Comparison of ENCODE assay signal across 1 cellular context in genomic region chr7:106071356-106071998, GRCh38.
TF ChIP-seq lines count a peak whose summit lies in the region.

No MANE protein-coding gene starts in this region.

TF ChIP-seq in HepG2, 621 proteins besides CTCF, POLR2A, EP300 and RAD21 (continued from another document and continues in another):
- TF ChIP-seq ZNF687 (CRISPR knock-in tag; IDR thresholded peaks at IDR 0.05) (peak; percentile 42), HNRNPUL1 (IDR thresholded peaks at IDR 0.05; ENCODE audit: low read depth, low read length) (no peak), ZNF746 (CRISPR knock-in tag; IDR thresholded peaks at IDR 0.05) (0 out of 2 replicates have a peak, but pooled peaks have one; percentile 20), NR1H2 (CRISPR knock-in tag; IDR thresholded peaks at IDR 0.05; ENCODE audit: borderline replicate concordance, low read depth) (no peak), ZFP1 (CRISPR knock-in tag; IDR thresholded peaks at IDR 0.05) (no peak), BRCA1 (CRISPR knock-in tag; IDR thresholded peaks at IDR 0.05) (no peak), ZBTB1 (CRISPR knock-in tag; IDR thresholded peaks at IDR 0.05; ENCODE audit: borderline replicate concordance) (no peak), ZNF879 (CRISPR knock-in tag; IDR thresholded peaks at IDR 0.05) (no peak), PITX1 (CRISPR knock-in tag; IDR thresholded peaks at IDR 0.05) (no peak), ZBTB38 (CRISPR knock-in tag; IDR thresholded peaks at IDR 0.05) (no peak), ZNF225 (CRISPR knock-in tag; IDR thresholded peaks at IDR 0.05) (no peak), ZNF501 (CRISPR knock-in tag; IDR thresholded peaks at IDR 0.05) (no peak), MLLT10 (CRISPR knock-in tag; IDR thresholded peaks at IDR 0.05) (no peak), TCF7L2 (IDR thresholded peaks at IDR 0.05; ENCODE audit: low read depth, low read length) (no peak), ZNF703 (CRISPR knock-in tag; IDR thresholded peaks at IDR 0.05; ENCODE audit: borderline replicate concordance) (no peak), ZNF451 (CRISPR knock-in tag; IDR thresholded peaks at IDR 0.05) (no peak), SMAD9 (CRISPR knock-in tag; IDR thresholded peaks at IDR 0.05) (no peak), EED (CRISPR knock-in tag; IDR thresholded peaks at IDR 0.05) (no peak), TSC22D2 (CRISPR knock-in tag; IDR thresholded peaks at IDR 0.05; ENCODE audit: borderline replicate concordance) (no peak), ONECUT2 (CRISPR knock-in tag; IDR thresholded peaks at IDR 0.05) (no peak), ZBTB33 (CRISPR knock-in tag; IDR thresholded peaks at IDR 0.05) (no peak), ZNF737 (CRISPR knock-in tag; IDR thresholded peaks at IDR 0.05; ENCODE audit: borderline replicate concordance) (no peak), ZNF770 (CRISPR knock-in tag; IDR thresholded peaks at IDR 0.05) (no peak), MEIS1 (CRISPR knock-in tag; IDR thresholded peaks at IDR 0.05; ENCODE audit: borderline replicate concordance) (no peak)
- TF ChIP-seq, protein P1, sequence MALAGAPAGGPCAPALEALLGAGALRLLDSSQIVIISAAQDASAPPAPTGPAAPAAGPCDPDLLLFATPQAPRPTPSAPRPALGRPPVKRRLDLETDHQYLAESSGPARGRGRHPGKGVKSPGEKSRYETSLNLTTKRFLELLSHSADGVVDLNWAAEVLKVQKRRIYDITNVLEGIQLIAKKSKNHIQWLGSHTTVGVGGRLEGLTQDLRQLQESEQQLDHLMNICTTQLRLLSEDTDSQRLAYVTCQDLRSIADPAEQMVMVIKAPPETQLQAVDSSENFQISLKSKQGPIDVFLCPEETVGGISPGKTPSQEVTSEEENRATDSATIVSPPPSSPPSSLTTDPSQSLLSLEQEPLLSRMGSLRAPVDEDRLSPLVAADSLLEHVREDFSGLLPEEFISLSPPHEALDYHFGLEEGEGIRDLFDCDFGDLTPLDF (CRISPR knock-in tag; IDR thresholded peaks at IDR 0.05): no peak
- TF ChIP-seq, protein P2, sequence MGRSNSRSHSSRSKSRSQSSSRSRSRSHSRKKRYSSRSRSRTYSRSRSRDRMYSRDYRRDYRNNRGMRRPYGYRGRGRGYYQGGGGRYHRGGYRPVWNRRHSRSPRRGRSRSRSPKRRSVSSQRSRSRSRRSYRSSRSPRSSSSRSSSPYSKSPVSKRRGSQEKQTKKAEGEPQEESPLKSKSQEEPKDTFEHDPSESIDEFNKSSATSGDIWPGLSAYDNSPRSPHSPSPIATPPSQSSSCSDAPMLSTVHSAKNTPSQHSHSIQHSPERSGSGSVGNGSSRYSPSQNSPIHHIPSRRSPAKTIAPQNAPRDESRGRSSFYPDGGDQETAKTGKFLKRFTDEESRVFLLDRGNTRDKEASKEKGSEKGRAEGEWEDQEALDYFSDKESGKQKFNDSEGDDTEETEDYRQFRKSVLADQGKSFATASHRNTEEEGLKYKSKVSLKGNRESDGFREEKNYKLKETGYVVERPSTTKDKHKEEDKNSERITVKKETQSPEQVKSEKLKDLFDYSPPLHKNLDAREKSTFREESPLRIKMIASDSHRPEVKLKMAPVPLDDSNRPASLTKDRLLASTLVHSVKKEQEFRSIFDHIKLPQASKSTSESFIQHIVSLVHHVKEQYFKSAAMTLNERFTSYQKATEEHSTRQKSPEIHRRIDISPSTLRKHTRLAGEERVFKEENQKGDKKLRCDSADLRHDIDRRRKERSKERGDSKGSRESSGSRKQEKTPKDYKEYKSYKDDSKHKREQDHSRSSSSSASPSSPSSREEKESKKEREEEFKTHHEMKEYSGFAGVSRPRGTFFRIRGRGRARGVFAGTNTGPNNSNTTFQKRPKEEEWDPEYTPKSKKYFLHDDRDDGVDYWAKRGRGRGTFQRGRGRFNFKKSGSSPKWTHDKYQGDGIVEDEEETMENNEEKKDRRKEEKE (IDR thresholded peaks at IDR 0.05): no peak
- TF ChIP-seq, protein P3, sequence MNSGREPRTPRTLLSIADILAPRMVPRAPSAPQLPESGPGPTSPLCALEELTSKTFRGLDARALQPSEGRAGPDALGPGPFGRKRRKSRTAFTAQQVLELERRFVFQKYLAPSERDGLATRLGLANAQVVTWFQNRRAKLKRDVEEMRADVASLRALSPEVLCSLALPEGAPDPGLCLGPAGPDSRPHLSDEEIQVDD (CRISPR knock-in tag; IDR thresholded peaks at IDR 0.05; ENCODE audit: borderline replicate concordance): no peak
- TF ChIP-seq, protein P4, sequence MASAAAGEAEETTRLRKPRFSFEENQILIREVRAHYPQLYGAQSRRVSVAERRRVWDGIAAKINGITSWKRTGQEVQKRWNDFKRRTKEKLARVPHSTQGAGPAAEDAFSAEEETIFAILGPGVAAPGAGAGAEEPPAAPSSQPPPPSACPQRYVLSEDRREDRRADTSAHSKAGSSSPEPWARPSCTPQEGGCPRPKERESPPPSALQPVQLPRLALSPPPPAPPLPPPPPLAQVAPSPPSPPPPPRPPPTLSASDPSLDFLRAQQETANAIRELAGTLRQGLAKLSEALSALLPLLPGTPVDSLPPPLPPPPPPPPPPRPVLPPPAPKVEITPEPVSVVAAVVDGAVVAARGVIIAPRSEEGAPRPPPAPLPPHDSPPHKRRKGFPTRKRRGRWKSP (CRISPR knock-in tag; IDR thresholded peaks at IDR 0.05): 0 out of 2 replicates have a peak, but pooled peaks have one; percentile 18
- TF ChIP-seq, protein P5, sequence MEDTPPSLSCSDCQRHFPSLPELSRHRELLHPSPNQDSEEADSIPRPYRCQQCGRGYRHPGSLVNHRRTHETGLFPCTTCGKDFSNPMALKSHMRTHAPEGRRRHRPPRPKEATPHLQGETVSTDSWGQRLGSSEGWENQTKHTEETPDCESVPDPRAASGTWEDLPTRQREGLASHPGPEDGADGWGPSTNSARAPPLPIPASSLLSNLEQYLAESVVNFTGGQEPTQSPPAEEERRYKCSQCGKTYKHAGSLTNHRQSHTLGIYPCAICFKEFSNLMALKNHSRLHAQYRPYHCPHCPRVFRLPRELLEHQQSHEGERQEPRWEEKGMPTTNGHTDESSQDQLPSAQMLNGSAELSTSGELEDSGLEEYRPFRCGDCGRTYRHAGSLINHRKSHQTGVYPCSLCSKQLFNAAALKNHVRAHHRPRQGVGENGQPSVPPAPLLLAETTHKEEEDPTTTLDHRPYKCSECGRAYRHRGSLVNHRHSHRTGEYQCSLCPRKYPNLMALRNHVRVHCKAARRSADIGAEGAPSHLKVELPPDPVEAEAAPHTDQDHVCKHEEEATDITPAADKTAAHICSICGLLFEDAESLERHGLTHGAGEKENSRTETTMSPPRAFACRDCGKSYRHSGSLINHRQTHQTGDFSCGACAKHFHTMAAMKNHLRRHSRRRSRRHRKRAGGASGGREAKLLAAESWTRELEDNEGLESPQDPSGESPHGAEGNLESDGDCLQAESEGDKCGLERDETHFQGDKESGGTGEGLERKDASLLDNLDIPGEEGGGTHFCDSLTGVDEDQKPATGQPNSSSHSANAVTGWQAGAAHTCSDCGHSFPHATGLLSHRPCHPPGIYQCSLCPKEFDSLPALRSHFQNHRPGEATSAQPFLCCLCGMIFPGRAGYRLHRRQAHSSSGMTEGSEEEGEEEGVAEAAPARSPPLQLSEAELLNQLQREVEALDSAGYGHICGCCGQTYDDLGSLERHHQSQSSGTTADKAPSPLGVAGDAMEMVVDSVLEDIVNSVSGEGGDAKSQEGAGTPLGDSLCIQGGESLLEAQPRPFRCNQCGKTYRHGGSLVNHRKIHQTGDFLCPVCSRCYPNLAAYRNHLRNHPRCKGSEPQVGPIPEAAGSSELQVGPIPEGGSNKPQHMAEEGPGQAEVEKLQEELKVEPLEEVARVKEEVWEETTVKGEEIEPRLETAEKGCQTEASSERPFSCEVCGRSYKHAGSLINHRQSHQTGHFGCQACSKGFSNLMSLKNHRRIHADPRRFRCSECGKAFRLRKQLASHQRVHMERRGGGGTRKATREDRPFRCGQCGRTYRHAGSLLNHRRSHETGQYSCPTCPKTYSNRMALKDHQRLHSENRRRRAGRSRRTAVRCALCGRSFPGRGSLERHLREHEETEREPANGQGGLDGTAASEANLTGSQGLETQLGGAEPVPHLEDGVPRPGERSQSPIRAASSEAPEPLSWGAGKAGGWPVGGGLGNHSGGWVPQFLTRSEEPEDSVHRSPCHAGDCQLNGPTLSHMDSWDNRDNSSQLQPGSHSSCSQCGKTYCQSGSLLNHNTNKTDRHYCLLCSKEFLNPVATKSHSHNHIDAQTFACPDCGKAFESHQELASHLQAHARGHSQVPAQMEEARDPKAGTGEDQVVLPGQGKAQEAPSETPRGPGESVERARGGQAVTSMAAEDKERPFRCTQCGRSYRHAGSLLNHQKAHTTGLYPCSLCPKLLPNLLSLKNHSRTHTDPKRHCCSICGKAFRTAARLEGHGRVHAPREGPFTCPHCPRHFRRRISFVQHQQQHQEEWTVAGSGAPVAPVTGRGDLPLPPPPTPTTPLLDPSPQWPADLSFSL (CRISPR knock-in tag; IDR thresholded peaks at IDR 0.05): no peak
- TF ChIP-seq, protein P6, sequence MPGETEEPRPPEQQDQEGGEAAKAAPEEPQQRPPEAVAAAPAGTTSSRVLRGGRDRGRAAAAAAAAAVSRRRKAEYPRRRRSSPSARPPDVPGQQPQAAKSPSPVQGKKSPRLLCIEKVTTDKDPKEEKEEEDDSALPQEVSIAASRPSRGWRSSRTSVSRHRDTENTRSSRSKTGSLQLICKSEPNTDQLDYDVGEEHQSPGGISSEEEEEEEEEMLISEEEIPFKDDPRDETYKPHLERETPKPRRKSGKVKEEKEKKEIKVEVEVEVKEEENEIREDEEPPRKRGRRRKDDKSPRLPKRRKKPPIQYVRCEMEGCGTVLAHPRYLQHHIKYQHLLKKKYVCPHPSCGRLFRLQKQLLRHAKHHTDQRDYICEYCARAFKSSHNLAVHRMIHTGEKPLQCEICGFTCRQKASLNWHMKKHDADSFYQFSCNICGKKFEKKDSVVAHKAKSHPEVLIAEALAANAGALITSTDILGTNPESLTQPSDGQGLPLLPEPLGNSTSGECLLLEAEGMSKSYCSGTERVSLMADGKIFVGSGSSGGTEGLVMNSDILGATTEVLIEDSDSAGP (CRISPR knock-in tag; IDR thresholded peaks at IDR 0.05; ENCODE audit: borderline replicate concordance): peak; percentile 43; the same call in 1 of the 2 replicates
- TF ChIP-seq, protein P7, sequence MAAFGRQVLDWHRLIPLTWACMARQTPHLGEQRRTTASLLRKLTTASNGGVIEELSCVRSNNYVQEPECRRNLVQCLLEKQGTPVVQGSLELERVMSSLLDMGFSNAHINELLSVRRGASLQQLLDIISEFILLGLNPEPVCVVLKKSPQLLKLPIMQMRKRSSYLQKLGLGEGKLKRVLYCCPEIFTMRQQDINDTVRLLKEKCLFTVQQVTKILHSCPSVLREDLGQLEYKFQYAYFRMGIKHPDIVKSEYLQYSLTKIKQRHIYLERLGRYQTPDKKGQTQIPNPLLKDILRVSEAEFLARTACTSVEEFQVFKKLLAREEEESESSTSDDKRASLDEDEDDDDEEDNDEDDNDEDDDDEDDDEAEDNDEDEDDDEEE (CRISPR knock-in tag; IDR thresholded peaks at IDR 0.05): no peak
- TF ChIP-seq, protein P8, sequence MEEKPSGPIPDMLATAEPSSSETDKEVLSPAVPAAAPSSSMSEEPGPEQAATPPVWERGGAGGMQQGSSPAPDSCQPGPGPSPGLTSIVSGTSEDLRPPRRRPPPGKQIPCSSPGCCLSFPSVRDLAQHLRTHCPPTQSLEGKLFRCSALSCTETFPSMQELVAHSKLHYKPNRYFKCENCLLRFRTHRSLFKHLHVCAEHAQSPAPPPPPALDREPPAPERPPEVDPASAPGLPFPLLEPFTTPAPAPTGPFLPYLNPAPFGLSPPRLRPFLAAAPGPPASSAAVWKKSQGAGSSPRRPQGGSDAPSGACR (CRISPR knock-in tag; IDR thresholded peaks at IDR 0.05): 0 out of 2 replicates have a peak, but pooled peaks have one; percentile 56
